8 cellular contexts compared by ENCODE assay signal in genomic region chr15:92653836-92654524, GRCh38. TPM values are rescaled to one million over a fixed set of nuclear protein-coding genes. Genes with fewer than 3 reads are reported as not detected.
DNase-seq lines count a peak whose midpoint lies in the region; ATAC-seq and TF ChIP-seq lines count a peak whose summit lies in the region.

No MANE protein-coding gene starts in this region.

- H3K9me3 Mint-ChIP-seq in activated T-cell treated with anti-CD3 and anti-CD28 coated beads, Interleukin-2, amount 50 U/mL, for 24 hours = no peaks in the 10 kb centered on the region

- no peaks in the 10 kb centered on the region for H3K4me1 ChIP-seq in RWPE2 (ENCODE audit: insufficient read depth, poor library complexity, severe bottlenecking)

- no peaks in the 10 kb centered on the region for H3K36me3 Mint-ChIP-seq in activated T-cell treated with anti-CD3 and anti-CD28 coated beads, Interleukin-2, amount 50 U/mL, for 24 hours (ENCODE audit: low read depth)

- no peak overlapping the region for H3K4me3 ChIP-seq in AG10803 (ENCODE audit: low read length)
- H3K4me3 ChIP-seq in RWPE2 (ENCODE audit: severe bottlenecking) = no peak overlapping the region

- H3K36me3 ChIP-seq in RWPE2 (ENCODE audit: low read depth) = no peaks in the 10 kb centered on the region

- H3K27me3 Mint-ChIP-seq in activated T-cell treated with anti-CD3 and anti-CD28 coated beads, Interleukin-2, amount 50 U/mL, for 24 hours = peaks cover 58% of the 10 kb centered on the region

- TF ChIP-seq CTCF in AG10803 (conservative IDR thresholded peaks at IDR 0.05; ENCODE audit: low read length) (0 out of 2 replicates have a peak, but pooled peaks have one; percentile 9), RWPE2 (IDR thresholded peaks at IDR 0.05; ENCODE audit: poor library complexity, severe bottlenecking) (no peak)

- peak; percentile 40; the same call in 1 of the 3 replicates for ATAC-seq in RWPE2 (ENCODE audit: low read depth)
- ATAC-seq in GM18520 (IDR thresholded peaks at IDR 0.05; ENCODE audit: unreplicated experiment) = no peak

- H3K27me3 ChIP-seq in RWPE2 (ENCODE audit: insufficient read depth, poor library complexity, severe bottlenecking) = peaks cover 93% of the 10 kb centered on the region

- no peak overlapping the region for H3K4me3 Mint-ChIP-seq in activated T-cell treated with anti-CD3 and anti-CD28 coated beads, Interleukin-2, amount 50 U/mL, for 24 hours

- peak; percentile 8 for DNase-seq in AG10803 (ENCODE audit: low read depth)
- peak; percentile 67 for DNase-seq in HT-29 (ENCODE audit: low spot score)
- DNase-seq in RWPE2 (ENCODE audit: low spot score) = no peak
- peak; percentile 90 for DNase-seq in left kidney (ENCODE audit: low read depth, low spot score)
- no peak for DNase-seq in SW 1271 (lab: John Stamatoyannopoulos, UW)
- DNase-seq in activated T-cell treated with anti-CD3 and anti-CD28 coated beads, Interleukin-2, amount 50 U/mL, for 24 hours = no peak
- DNase-seq in HCEC 1CT = no peak

- H3K4me1 Mint-ChIP-seq in activated T-cell treated with anti-CD3 and anti-CD28 coated beads, Interleukin-2, amount 50 U/mL, for 24 hours (ENCODE audit: low read depth) = peaks cover 7% of the 10 kb centered on the region

- no peak overlapping the region for H3K27ac ChIP-seq in RWPE2 (ENCODE audit: poor library complexity, severe bottlenecking)

- H3K9me3 ChIP-seq in RWPE2 (ENCODE audit: severe bottlenecking) = no peaks in the 10 kb centered on the region

- no peak overlapping the region for H3K27ac Mint-ChIP-seq in activated T-cell treated with anti-CD3 and anti-CD28 coated beads, Interleukin-2, amount 50 U/mL, for 24 hours

RNA-seq across cellular contexts. Expression of gene FAM174B, which starts 1.6 kb away (rescaled TPM):
- 14.4 and 19.7 TPM in 2 replicates for total RNA-seq in HT-29 (2014; rRNA removed; shearing (Covaris generic))

Comparison
In these comparisons a context has a peak if more than half of its experiments do, and no peak if none do; other contexts are left out.
1. DNase-seq: peak in AG10803 (single experiment), HT-29 (single experiment) and left kidney (single experiment); none in RWPE2 (single experiment), SW 1271 (0 of 2), activated T-cell treated with anti-CD3 and anti-CD28 coated beads, Interleukin-2, amount 50 U/mL, for 24 hours (single experiment) and HCEC 1CT (single experiment).